In the genomic region with DNA sequence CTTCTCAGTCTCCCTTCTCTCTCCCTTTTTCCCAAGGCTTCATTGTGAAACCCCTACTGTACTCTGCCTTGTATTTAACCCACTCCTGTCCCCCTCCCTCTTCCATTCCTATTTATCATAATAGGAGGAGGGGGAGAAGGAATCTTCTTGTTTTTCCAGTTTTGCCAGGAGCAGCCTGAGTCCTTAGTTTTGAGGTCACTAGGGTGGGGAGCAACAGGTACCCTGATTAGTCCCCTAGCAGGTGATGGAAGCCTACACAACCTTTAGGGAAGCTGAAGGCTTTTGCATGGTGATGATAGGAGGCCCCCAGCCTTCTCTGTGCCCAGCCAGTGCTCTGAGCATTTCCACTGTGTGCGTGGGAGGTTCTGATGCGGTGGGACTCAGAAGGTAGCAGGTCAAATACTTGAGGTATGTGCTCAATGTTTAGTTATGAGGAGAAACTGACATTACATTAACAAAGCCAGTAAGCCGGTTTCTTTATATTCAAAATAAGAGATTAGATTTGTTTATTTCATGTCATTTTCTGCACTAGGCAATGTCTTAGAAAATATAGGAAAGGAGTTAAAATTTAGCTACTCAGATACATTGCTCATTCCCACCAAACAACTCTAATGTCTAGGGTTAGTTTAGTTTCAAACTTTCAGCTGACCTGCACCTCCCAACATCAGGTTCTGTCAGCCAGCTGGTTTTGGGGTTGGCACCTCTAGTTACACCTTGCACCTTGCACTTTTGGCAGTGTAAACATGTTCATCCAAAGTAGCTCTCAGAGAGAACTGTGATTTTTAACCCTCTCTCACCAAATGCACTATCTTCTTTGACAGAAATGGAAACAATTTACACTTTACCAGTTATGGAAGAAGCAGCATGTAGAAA, we compare ENCODE assay signal across 19 cellular contexts. TPM values are rescaled to one million over a fixed set of nuclear protein-coding genes. Genes with fewer than 3 reads are reported as not detected.
DNase-seq lines count a peak whose midpoint lies in the region; ATAC-seq and TF ChIP-seq lines count a peak whose summit lies in the region.
"Had no signal": no experiment of that assay in that cellular context is flagged by ENCODE, and none has a peak within 500 bp of the region (broad histone marks: within the 10 kb centered on the region; RNA-seq: fewer than 3 reads in every experiment).

No MANE protein-coding gene starts in this region.

- H3K14ac ChIP-seq in neuronal stem cell (ENCODE audit: low read length): no peak overlapping the region

- no peaks in the 10 kb centered on the region for H3K9me3 ChIP-seq in neuronal stem cell (replicated peaks in 1 of 2; ENCODE audit: control insufficient read depth in 2 of 2, insufficient read depth in 1 of 2, low read depth in 1 of 2, low read length in 2 of 2)
- no peaks in the 10 kb centered on the region for H3K9me3 ChIP-seq in upper lobe of left lung
- H3K9me3 ChIP-seq: MG63, pancreas had no signal

- no peak for TF ChIP-seq EP300 in upper lobe of left lung (IDR thresholded peaks at IDR 0.05)

- H3K4ac ChIP-seq in neuronal stem cell (ENCODE audit: low read length): no peak overlapping the region

- WGBS in neuronal stem cell (ENCODE audit: extremely low coverage in 2 of 2, insufficient read length in 2 of 2, insufficient replicate concordance in 1 of 2), 2 donors: no CpG with 5 or more reads among the region's 3 CpGs
- 70 to 82% methylated on average over 3 of the region's 3 CpGs for WGBS in upper lobe of left lung, 2 donors

- H3K27ac ChIP-seq in neuronal stem cell (replicated peaks; ENCODE audit: low read length) (no peak overlapping the region), upper lobe of left lung (peak overlapping the region in 3 of 4 donors; percentile 9 to 49 (median 30))
- H3K27ac ChIP-seq: pancreas had no signal

- TF ChIP-seq CTCF in fibroblast of pulmonary artery (IDR thresholded peaks at IDR 0.05; ENCODE audit: low read length, missing control alignments) (no peak), upper lobe of left lung (IDR thresholded peaks at IDR 0.05) (no peak), GM13976 (IDR thresholded peaks at IDR 0.05; ENCODE audit: borderline replicate concordance, control extremely low read depth, extremely low read depth, insufficient read depth, missing control alignments) (no peak)

- H3K18ac ChIP-seq in neuronal stem cell (ENCODE audit: low read length): peak overlapping the region; percentile 32

- no peak overlapping the region for H2BK120ac ChIP-seq in neuronal stem cell (ENCODE audit: low read depth, low read length)

- H3K36me3 ChIP-seq in neuronal stem cell (replicated peaks in 1 of 2; ENCODE audit: control insufficient read depth in 2 of 2, insufficient read depth in 2 of 2, low read length in 2 of 2): no peaks in the 10 kb centered on the region
- no peaks in the 10 kb centered on the region for H3K36me3 ChIP-seq in upper lobe of left lung
- H3K36me3 ChIP-seq: MG63, pancreas had no signal

- H3K4me3 ChIP-seq in fibroblast of pulmonary artery (replicated peaks; ENCODE audit: low read depth, low read length) (no peak overlapping the region), neuronal stem cell (ENCODE audit: low read length in 2 of 2) (no peak overlapping the region), upper lobe of left lung (no peak overlapping the region)
- H3K4me3 ChIP-seq: MG63, pancreas had no signal

- H2BK5ac ChIP-seq in neuronal stem cell (ENCODE audit: low read length): no peak overlapping the region

- no peak overlapping the region for H4K8ac ChIP-seq in neuronal stem cell (ENCODE audit: low read depth, low read length)

- H2BK15ac ChIP-seq in neuronal stem cell (ENCODE audit: low read length): no peak overlapping the region

- H3K27me3 ChIP-seq in neuronal stem cell (ENCODE audit: control insufficient read depth in 3 of 3, insufficient read depth in 3 of 3, low read depth in 1 of 3, low read length in 3 of 3) (no peaks in the 10 kb centered on the region), upper lobe of left lung (no peaks in the 10 kb centered on the region)
- H3K27me3 ChIP-seq: MG63, pancreas had no signal

- no peak overlapping the region for H2AFZ ChIP-seq in neuronal stem cell (ENCODE audit: low read length)

- no peak overlapping the region for H3K23ac ChIP-seq in neuronal stem cell (ENCODE audit: low read depth, low read length, poor library complexity)

- H2BK12ac ChIP-seq in neuronal stem cell (ENCODE audit: low read length): no peak overlapping the region

- H3K4me2 ChIP-seq in neuronal stem cell (ENCODE audit: insufficient read depth, low read length, poor library complexity, severe bottlenecking): no peak overlapping the region

- no peaks in the 10 kb centered on the region for H3K79me1 ChIP-seq in neuronal stem cell (ENCODE audit: low read depth, low read length)

- no peak overlapping the region for H2AK5ac ChIP-seq in neuronal stem cell (ENCODE audit: low read depth, low read length)

- ATAC-seq in upper lobe of left lung (ENCODE audit: low FRiP score in 2 of 2) (peak in 1 of 2 donors; percentile 31), HG03469 (IDR thresholded peaks at IDR 0.05; ENCODE audit: unreplicated experiment) (no peak)
- ATAC-seq: stimulated activated naive CD8-positive, alpha-beta T cell treated with anti-CD3 and anti-CD28 coated beads, Interleukin-15, amount 100 ng/mL, for 72 hours had no signal

- in situ Hi-C loops in GM13976 (cut with MboI; ENCODE audit: low sequenced_read_pairs, unreplicated experiment): loop anchor here (25.0 kb wide), 1 partner anchor 484 kb away; no protein-coding TSS in a partner anchor

- TF ChIP-seq POLR2A in upper lobe of left lung (IDR thresholded peaks at IDR 0.05): no peak

- H3K4me1 ChIP-seq in neuronal stem cell (ENCODE audit: control insufficient read depth in 2 of 2, insufficient read depth in 1 of 2, low read depth in 1 of 2, low read length in 2 of 2): no peaks in the 10 kb centered on the region
- peaks cover 0 to 21% (median 13%) of the 10 kb centered on the region in 4 donors for H3K4me1 ChIP-seq in upper lobe of left lung

- H3K9ac ChIP-seq in neuronal stem cell (ENCODE audit: low read depth, low read length, poor library complexity): no peak overlapping the region

- peak; percentile 86 for DNase-seq in NCI-H226
- peak; percentile 57 for DNase-seq in fibroblast of pulmonary artery (ENCODE audit: low read depth)
- no peak for DNase-seq in neuronal stem cell (ENCODE audit: low spot score)
- DNase-seq in upper lobe of left lung: no peak
- no peak for DNase-seq in OCI-M2 (lab: John Stamatoyannopoulos, UW; ENCODE audit: unreplicated experiment)
- no peak for DNase-seq in GM13976 (ENCODE audit: low spot score)
- DNase-seq: activated effector memory CD4-positive, alpha-beta T cell treated with Interleukin-2 at 50 U/mL for 16 hours; anterior cingulate cortex; DMS153; head of caudate nucleus; islet precursor cell; MG63; NCI-H187 treated with DMSO at 0.1 percent for 48 hours; NCI-H510A treated with DMSO at 0.1 percent for 48 hours; pancreas; SIG-M5; stimulated activated naive CD8-positive, alpha-beta T cell treated with anti-CD3 and anti-CD28 coated beads, Interleukin-15, amount 100 ng/mL, for 72 hours; T-helper 2 cell had no signal

- no peak overlapping the region for H4K91ac ChIP-seq in neuronal stem cell (ENCODE audit: low read depth, low read length, poor library complexity)

RNA-seq across cellular contexts. Expression of a gene that starts 26.0 kb away (rescaled TPM):
- 15.6 TPM for polyA plus RNA-seq in neuronal stem cell (2013, experiment 1 of 2)
- 15.7 TPM for polyA plus RNA-seq in neuronal stem cell (2013, experiment 2 of 2)
- 10 to 100 TPM; 36.7 to 73.5 (median 58.0) TPM for total RNA-seq in upper lobe of left lung

Comparison
In these comparisons a context has a peak if more than half of its experiments do, and no peak if none do; other contexts are left out.
1. DNase-seq: peak in NCI-H226 (single experiment) and fibroblast of pulmonary artery (single experiment); none in neuronal stem cell (single experiment), upper lobe of left lung (0 of 2), OCI-M2 (single experiment) and GM13976 (single experiment).